11 cellular contexts compared by ENCODE assay signal in the genomic region with DNA sequence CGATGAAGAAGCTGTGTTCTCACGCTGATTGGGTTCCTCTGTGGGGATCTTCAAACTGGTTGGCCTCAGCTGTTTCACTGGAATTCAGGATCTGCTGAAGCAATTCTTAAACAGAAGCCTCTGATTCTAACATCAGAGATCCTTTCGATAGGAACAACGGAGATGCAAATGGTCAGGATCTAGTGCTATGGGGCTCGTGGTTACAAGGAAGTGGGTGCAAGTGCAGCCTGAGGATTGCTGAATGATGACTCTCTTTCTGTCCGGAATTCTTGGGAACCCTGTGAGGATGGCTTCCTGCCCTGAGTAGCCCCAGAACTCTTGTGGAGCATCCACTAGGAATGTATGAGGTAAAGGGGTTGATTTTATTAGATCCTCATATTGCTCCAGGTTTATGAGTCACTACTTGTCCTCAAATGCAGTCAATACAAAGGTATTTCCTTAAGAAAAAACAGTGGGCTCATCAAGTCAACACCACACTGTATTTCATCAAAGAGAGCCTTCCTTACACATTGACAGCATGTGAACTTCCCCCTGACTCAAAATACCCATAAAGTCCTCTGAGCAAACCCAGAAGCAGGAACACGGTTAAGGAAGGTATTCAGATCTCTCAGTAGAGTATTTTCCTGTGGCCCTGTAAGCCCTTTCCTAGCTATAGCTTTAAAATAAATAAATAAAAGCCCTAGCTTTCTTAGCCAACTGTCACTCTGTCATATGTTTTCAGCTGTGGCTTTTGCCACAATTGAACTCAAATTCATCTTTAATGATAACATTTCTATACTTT. TPM values are rescaled to one million over a fixed set of nuclear protein-coding genes. Genes with fewer than 3 reads are reported as not detected.
DNase-seq lines count a peak whose midpoint lies in the region; ATAC-seq, FAIRE-seq and TF ChIP-seq lines count a peak whose summit lies in the region.
"Not testable (repeated sequence)": the region's sequence is repeated elsewhere in the genome, so short reads cannot be mapped to it uniquely, and the experiment has no call there.
"Had no signal": no experiment of that assay in that cellular context is flagged by ENCODE, and none has a peak within 500 bp of the region (broad histone marks: within the 10 kb centered on the region; RNA-seq: fewer than 3 reads in every experiment).

No MANE protein-coding gene starts in this region.

- H3K23me2 ChIP-seq in H1 (ENCODE audit: low read depth, low read length), result not testable (repeated sequence)

- H3K4me1 ChIP-seq in PC-3 (ENCODE audit: insufficient read depth, low read length), result peaks cover 37% of the 10 kb centered on the region
- H3K4me1 ChIP-seq in H1 (replicated peaks in 1 of 4; ENCODE audit: control insufficient read depth in 3 of 4, insufficient read depth in 4 of 4, low read length in 3 of 4); osteoblast (ENCODE audit: insufficient read depth, low read length): not testable (repeated sequence)

- H3K56ac ChIP-seq in H1 (replicated peaks; ENCODE audit: insufficient read length, low read depth, low read length), result not testable (repeated sequence)

- TF ChIP-seq RAD21 in H1 (IDR thresholded peaks at IDR 0.05 in 1 of 2, conservative IDR thresholded peaks at IDR 0.05 in 1 of 2; ENCODE audit: low read depth in 2 of 2, low read length in 2 of 2), result not testable (repeated sequence)

- CTCF ChIA-PET in PC-3 (lab: Charles Lee), result not testable (repeated sequence)
- CTCF ChIA-PET in H1 (lab: Charles Lee; ENCODE audit: partially characterized antibody), result interaction anchor here (1.3 kb wide), 1 partner anchor 55 kb away, joined by 3 read pairs; no protein-coding TSS in a partner anchor

- intact Hi-C loops in PC-3 (cut with micrococcal nuclease), result not testable (repeated sequence)

- ATAC-seq in PC-3, result peak; percentile 91

- H3K4me3 ChIP-seq in HFF-Myc (replicated peaks; ENCODE audit: low read depth, low read length); H1 (ENCODE audit: extremely low read depth in 1 of 4, insufficient read depth in 2 of 4, low read depth in 3 of 4, low read length in 4 of 4); foreskin fibroblast (ENCODE audit: low read depth in 1 of 2, low read length in 2 of 2); osteoblast (ENCODE audit: insufficient read depth, low read length): not testable (repeated sequence)
- H3K4me3 ChIP-seq in PC-3 (ENCODE audit: low read length), result peak overlapping the region; percentile 41; the same call in 1 of the 2 replicates

- not testable (repeated sequence) for H2BK20ac ChIP-seq in H1 (ENCODE audit: low read length)

- POLR2A ChIA-PET in PC-3 (lab: Charles Lee; ENCODE audit: unreplicated experiment); H1 (lab: Charles Lee; ENCODE audit: partially characterized antibody): not testable (repeated sequence)

- FAIRE-seq in H1 (lab: Jason Lieb, UNC), result peak; percentile 92

- not testable (repeated sequence) for TF ChIP-seq EP300 in H1 (IDR thresholded peaks at IDR 0.05; ENCODE audit: borderline replicate concordance in 1 of 2, low read depth in 2 of 2, low read length in 2 of 2)

- not testable (repeated sequence) for H4K8ac ChIP-seq in H1 (ENCODE audit: extremely low read depth, insufficient read depth, low read length)

- H2AK5ac ChIP-seq in H1 (ENCODE audit: low read depth, low read length), result not testable (repeated sequence)

- H3K27ac ChIP-seq in PC-3 (ENCODE audit: low read length) (peak overlapping the region; percentile 94), osteoblast (ENCODE audit: low read depth, low read length) (peak overlapping the region; percentile 88)
- not testable (repeated sequence) for H3K27ac ChIP-seq in H1 (ENCODE audit: low read depth, low read length)

- in situ Hi-C loops in ACHN (cut with HindIII; ENCODE audit: low pct_ligation_motif_present, low pct_unique_long_range_greater_than_20kb, low sequenced_read_pairs), result not testable (repeated sequence)

- peak; percentile 33 for DNase-seq in ACHN
- peak; percentile 65 for DNase-seq in EL
- DNase-seq in HFF-Myc (ENCODE audit: extremely low read depth, low read depth), result peak; percentile 56
- DNase-seq in PC-3, result peak; percentile 77
- DNase-seq in astrocyte of the hippocampus (ENCODE audit: low read depth, low spot score), result peak; percentile 6
- DNase-seq in H1 (ENCODE audit: low read depth in 1 of 2, low spot score in 2 of 2); osteoblast (ENCODE audit: insufficient read length, low spot score, missing footprints): not testable (repeated sequence)
- peak; percentile 28 to 80 for DNase-seq in foreskin fibroblast

- TF ChIP-seq CTCF in HFF-Myc (IDR thresholded peaks at IDR 0.05; ENCODE audit: low read depth, low read length, missing control alignments); PC-3 (conservative IDR thresholded peaks at IDR 0.05; ENCODE audit: low read depth, low read length); H1 (IDR thresholded peaks at IDR 0.05; ENCODE audit: control extremely low read depth in 1 of 3, insufficient read depth in 1 of 3, low read depth in 1 of 3, low read length in 3 of 3); foreskin fibroblast (IDR thresholded peaks at IDR 0.05; ENCODE audit: low read depth, low read length); osteoblast (IDR thresholded peaks at IDR 0.05; ENCODE audit: extremely low read depth, low read depth, low read length): not testable (repeated sequence)

- H3F3A ChIP-seq in PC-3 (ENCODE audit: low read length, unreplicated experiment), result not testable (repeated sequence)

- H3K79me2 ChIP-seq in PC-3 (ENCODE audit: low read length); H1 (ENCODE audit: control insufficient read depth in 1 of 2, insufficient read depth in 2 of 2, low read length in 2 of 2); osteoblast (ENCODE audit: insufficient read depth, low read length): not testable (repeated sequence)

- not testable (repeated sequence) for H3K36me3 ChIP-seq in PC-3 (ENCODE audit: low read depth, low read length); H1 (ENCODE audit: control insufficient read depth in 2 of 4, insufficient read depth in 4 of 4, low read length in 3 of 4); osteoblast (ENCODE audit: insufficient read depth, low read length)

- not testable (repeated sequence) for H2BK15ac ChIP-seq in H1 (ENCODE audit: low read length)

- WGBS in H1 (ENCODE audit: extremely low coverage in 1 of 2, insufficient coverage in 1 of 2, insufficient read length in 1 of 2, insufficient replicate concordance in 2 of 2, low coverage in 1 of 2, low lambda C conversion rate in 2 of 2, missing lambda C conversion rate in 1 of 2), 2 experiments, result 94% methylated on average over 7 of the region's 7 CpGs; no CpG with 5 or more reads in 1 of the 2 experiments

- H3K79me1 ChIP-seq in H1 (ENCODE audit: low read depth, low read length), result not testable (repeated sequence)

- H3K4ac ChIP-seq in H1 (replicated peaks; ENCODE audit: insufficient read length, low read depth, low read length), result not testable (repeated sequence)

- not testable (repeated sequence) for BruUV-seq in PC-3 (replicated peaks; lab: Mats Ljungman, UMichigan)

- not testable (repeated sequence) for H2BK5ac ChIP-seq in H1 (ENCODE audit: low read depth, low read length)

- not testable (repeated sequence) for H3K9me2 ChIP-seq in PC-3 (replicated peaks; ENCODE audit: low read length)

- not testable (repeated sequence) for H4K5ac ChIP-seq in H1 (ENCODE audit: insufficient read length, low read depth, low read length)

- H2BK120ac ChIP-seq in H1 (replicated peaks; ENCODE audit: low read depth, low read length), result not testable (repeated sequence)

- not testable (repeated sequence) for H3K14ac ChIP-seq in H1 (ENCODE audit: insufficient read length)

- not testable (repeated sequence) for H3K18ac ChIP-seq in H1 (ENCODE audit: extremely low read depth, low read length)

- H4K20me1 ChIP-seq in PC-3 (ENCODE audit: low read length); H1 (replicated peaks in 1 of 2; ENCODE audit: control insufficient read depth in 1 of 2, insufficient read depth in 2 of 2, low read length in 2 of 2); osteoblast (ENCODE audit: insufficient read depth, low read length): not testable (repeated sequence)

- peak overlapping the region; percentile 65 for H3K4me2 ChIP-seq in PC-3 (ENCODE audit: low read length)
- H3K4me2 ChIP-seq in H1 (ENCODE audit: insufficient read depth in 1 of 2, low read depth in 2 of 2, low read length in 2 of 2), result not testable (repeated sequence)
- peak overlapping the region; percentile 40 for H3K4me2 ChIP-seq in osteoblast (ENCODE audit: insufficient read depth, low read length)

- not testable (repeated sequence) for TF ChIP-seq POLR2A in H1 (IDR thresholded peaks at IDR 0.05; ENCODE audit: control extremely low read depth in 1 of 2, low read depth in 2 of 2, low read length in 2 of 2)

- H2AFZ ChIP-seq in PC-3 (ENCODE audit: low read length), result 0 out of 2 replicates have a peak overlapping the region, but pooled peaks have one; percentile 21
- not testable (repeated sequence) for H2AFZ ChIP-seq in H1 (ENCODE audit: low read length); osteoblast (ENCODE audit: low read length)

- not testable (repeated sequence) for H2BK12ac ChIP-seq in H1 (ENCODE audit: low read depth, low read length)

- not testable (repeated sequence) for H3K27me3 ChIP-seq in PC-3 (ENCODE audit: low read length); H1 (replicated peaks in 1 of 4; ENCODE audit: control insufficient read depth in 3 of 4, extremely low read depth in 1 of 4, insufficient read depth in 3 of 4, low read length in 3 of 4); osteoblast (ENCODE audit: insufficient read depth, low read length)

- H3K9ac ChIP-seq in PC-3 (ENCODE audit: low read length), result peak overlapping the region; percentile 61
- not testable (repeated sequence) for H3K9ac ChIP-seq in H1 (replicated peaks in 1 of 4; ENCODE audit: extremely low read depth in 1 of 4, low read depth in 3 of 4, low read length in 3 of 4)

- H3K23ac ChIP-seq in H1 (ENCODE audit: insufficient read length), result not testable (repeated sequence)

- not testable (repeated sequence) for H3K9me3 ChIP-seq in PC-3 (ENCODE audit: low read length); H1 (ENCODE audit: insufficient read depth in 2 of 2, low read depth in 1 of 2, low read length in 1 of 2); osteoblast (ENCODE audit: low read depth, low read length)

- H4K91ac ChIP-seq in H1 (replicated peaks; ENCODE audit: insufficient read length, low read length), result not testable (repeated sequence)

RNA-seq across cellular contexts. Expression of gene ANOS1, which starts 25.9 kb away (rescaled TPM):
- total RNA-seq in PC-3 (2014; rRNA removed) (1.8 and 3.5 TPM in 2 replicates), osteoblast (1.1 and 1.5 TPM in 2 replicates)
- 57.8 and 59.0 TPM in 2 replicates for total RNA-seq in H1 (2021; fragmentation: NEBNext Ultra II Directional; extraction: Animal tissue kit (Norgen Biotek cat#: 25700))
- 20.6 and 34.4 TPM in 2 replicates for polyA plus RNA-seq in H1 (2011; rRNA removed)
- polyA plus RNA-seq in H1 (2011; cell fraction: cytosol; rRNA removed), result 29.0 TPM
- polyA plus RNA-seq in H1 (2011; cell fraction: nucleus; rRNA removed), result 39.7 TPM
- polyA plus RNA-seq in H1 (2012, experiment 1 of 2), result 26.4 to 40.0 TPM (median 32.5 TPM) in 4 replicates
- polyA plus RNA-seq in H1 (2012, experiment 2 of 2), result 15.0 TPM
- 82.8 TPM for polyA plus RNA-seq in H1 (2013, experiment 1 of 2)
- polyA plus RNA-seq in H1 (2013, experiment 2 of 2), result 89.3 TPM
- 89.8 and 138 TPM in 2 replicates for polyA minus RNA-seq in H1 (2011; rRNA and poly(A)+ RNA removed)
- polyA minus RNA-seq in H1 (2011; cell fraction: cytosol; rRNA and poly(A)+ RNA removed), result 31.1 TPM
- polyA minus RNA-seq in H1 (2011; cell fraction: nucleus; rRNA and poly(A)+ RNA removed), result 81.6 TPM
- total RNA-seq: CD4-positive, CD25-positive, alpha-beta regulatory T cell had no signal
- polyA plus RNA-seq: CD4-positive, CD25-positive, alpha-beta regulatory T cell had no signal

RNA-seq across cellular contexts. Expression of gene FAM9A, which starts 43.4 kb away (rescaled TPM):
- total RNA-seq in PC-3 (2014; rRNA removed) (not detected in 2 replicates), osteoblast (not detected in 2 replicates)
- not detected in 2 replicates for total RNA-seq in H1 (2021; fragmentation: NEBNext Ultra II Directional; extraction: Animal tissue kit (Norgen Biotek cat#: 25700))
- polyA plus RNA-seq in H1 (2011; rRNA removed), result not detected in 2 replicates
- not detected for polyA plus RNA-seq in H1 (2011; cell fraction: cytosol; rRNA removed)
- polyA plus RNA-seq in H1 (2011; cell fraction: nucleus; rRNA removed), result not detected
- not detected in 4 replicates for polyA plus RNA-seq in H1 (2012, experiment 1 of 2)
- polyA plus RNA-seq in H1 (2012, experiment 2 of 2), result not detected
- not detected for polyA plus RNA-seq in H1 (2013, experiment 1 of 2)
- not detected for polyA plus RNA-seq in H1 (2013, experiment 2 of 2)
- polyA minus RNA-seq in H1 (2011; rRNA and poly(A)+ RNA removed), result not detected in 2 replicates
- not detected for polyA minus RNA-seq in H1 (2011; cell fraction: cytosol; rRNA and poly(A)+ RNA removed)
- polyA minus RNA-seq in H1 (2011; cell fraction: nucleus; rRNA and poly(A)+ RNA removed), result not detected
- total RNA-seq: A673; CD4-positive, CD25-positive, alpha-beta regulatory T cell; Right ventricle myocardium inferior had no signal
- polyA plus RNA-seq: CD4-positive, CD25-positive, alpha-beta regulatory T cell had no signal

Comparison
In these comparisons a context has a peak if more than half of its experiments do, and no peak if none do; other contexts are left out.
1. RNA of gene ANOS1, which starts 25.9 kb away (total RNA-seq): 57.8 to 59.0 TPM in H1; 1.8 to 3.5 TPM in PC-3 and 1.1 to 1.5 TPM in osteoblast; every median in the first group is over 10 times any median in the second.